In the genomic region with DNA sequence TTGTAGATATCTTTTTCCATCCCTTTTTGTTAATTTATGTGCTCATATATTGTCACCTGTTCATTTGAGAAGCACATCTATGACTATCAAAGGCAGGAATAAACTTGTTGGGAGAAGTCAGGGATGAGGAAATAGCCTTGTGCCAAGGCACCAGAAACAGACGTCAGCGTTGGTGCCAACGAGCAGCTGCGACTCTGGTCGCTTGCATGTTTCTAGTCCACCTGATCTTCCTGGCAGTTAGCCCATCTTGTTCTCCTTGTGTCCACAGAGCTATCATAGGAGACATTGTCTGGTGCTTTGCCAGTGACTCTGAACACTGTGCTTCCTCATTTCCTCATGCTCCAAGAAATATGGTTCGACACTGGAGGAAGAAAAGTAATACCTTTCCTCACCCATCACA, we compare ENCODE assay signal across 12 cellular contexts.
DNase-seq lines count a peak whose midpoint lies in the region; ATAC-seq, FAIRE-seq and TF ChIP-seq lines count a peak whose summit lies in the region.
"Had no signal": no experiment of that assay in that cellular context is flagged by ENCODE, and none has a peak within 500 bp of the region (broad histone marks: within the 10 kb centered on the region; RNA-seq: fewer than 3 reads in every experiment).

No MANE protein-coding gene starts in this region.

- no peaks in the 10 kb centered on the region for H3K9me2 ChIP-seq in hepatocyte (replicated peaks; ENCODE audit: insufficient read depth)

- H4K20me1 ChIP-seq in hepatocyte (ENCODE audit: insufficient read depth, poor library complexity, severe bottlenecking) = no peaks in the 10 kb centered on the region

- WGBS in heart right ventricle, 2 donors = 35% methylated on average over 6 of the region's 6 CpGs
- WGBS in hepatocyte (ENCODE audit: low lambda C conversion rate, missing lambda C conversion rate) = 94% methylated on average over 6 of the region's 6 CpGs

- H3K4me2 ChIP-seq in hepatocyte = no peak overlapping the region

- H3K4me1 ChIP-seq in heart right ventricle = peaks cover 0 to 66% (median 37%) of the 10 kb centered on the region in 9 donors
- H3K4me1 ChIP-seq in right atrium auricular region = peaks cover 0 to 28% of the 10 kb centered on the region in 2 donors
- peaks cover 10% of the 10 kb centered on the region for H3K4me1 ChIP-seq in hepatocyte (ENCODE audit: insufficient read depth)

- DNase-seq in heart right ventricle (peak; percentile 30 to 49), right atrium auricular region (ENCODE audit: low spot score) (no peak), RPMI8226 (peak; percentile 65), hepatocyte (ENCODE audit: low spot score) (no peak)
- DNase-seq: activated CD8-positive, alpha-beta memory T cell treated with anti-CD3 and anti-CD28 coated beads, Interleukin-2, amount 10 ng/mL, durations not matched to agents 7 days and 5 days; natural killer cell; stimulated activated CD4-positive, alpha-beta T cell treated with anti-CD3 and anti-CD28 coated beads, Interleukin-12 subunit alpha, Interleukin-12 subunit beta, amount 100 ng/mL, for 4 hours had no signal

- no peaks in the 10 kb centered on the region for H3K27me3 ChIP-seq in heart right ventricle
- H3K27me3 ChIP-seq in right atrium auricular region = no peaks in the 10 kb centered on the region
- H3K27me3 ChIP-seq in hepatocyte = no peaks in the 10 kb centered on the region

- intact Hi-C loops in heart right ventricle (cut with DNase I) = no loop called here

- H3K27ac ChIP-seq in heart right ventricle (peak overlapping the region in 1 of 10 donors; percentile 38), right atrium auricular region (no peak overlapping the region), hepatocyte (no peak overlapping the region)

- FAIRE-seq in islet of Langerhans (lab: Jason Lieb, UNC) = peak; percentile 100
- FAIRE-seq: G401.6 had no signal

- H3K4me3 ChIP-seq in heart right ventricle (no peak overlapping the region), right atrium auricular region (no peak overlapping the region), hepatocyte (no peak overlapping the region)

- H3K36me3 ChIP-seq in heart right ventricle (peaks cover 0 to 11% (median 0%) of the 10 kb centered on the region in 9 donors), right atrium auricular region (no peaks in the 10 kb centered on the region), hepatocyte (replicated peaks; ENCODE audit: insufficient read depth, low read depth) (no peaks in the 10 kb centered on the region)

- no peak overlapping the region for H2AFZ ChIP-seq in hepatocyte

- ATAC-seq in heart right ventricle (peak in 6 of 8 donors; percentile 35 to 85 (median 54)), GM21786 (IDR thresholded peaks at IDR 0.05; ENCODE audit: unreplicated experiment) (no peak), GM18867 (IDR thresholded peaks at IDR 0.05; ENCODE audit: unreplicated experiment) (no peak), GM19395 (IDR thresholded peaks at IDR 0.05; ENCODE audit: unreplicated experiment) (no peak)
- ATAC-seq: activated CD8-positive, alpha-beta memory T cell treated with anti-CD3 and anti-CD28 coated beads, Interleukin-2, amount 10 ng/mL, durations not matched to agents 7 days and 5 days; natural killer cell had no signal

- no peaks in the 10 kb centered on the region for H3K79me2 ChIP-seq in hepatocyte

- H3K9me3 ChIP-seq in heart right ventricle (no peaks in the 10 kb centered on the region), right atrium auricular region (no peaks in the 10 kb centered on the region), hepatocyte (ENCODE audit: low read depth) (no peaks in the 10 kb centered on the region)

- TF ChIP-seq CTCF in heart right ventricle (IDR thresholded peaks at IDR 0.05) = no peak
- no peak for TF ChIP-seq CTCF in right atrium auricular region (IDR thresholded peaks at IDR 0.05)
- no peak for TF ChIP-seq CTCF in hepatocyte (IDR thresholded peaks at IDR 0.05; ENCODE audit: poor library complexity)

Comparison
In these comparisons a context has a peak if more than half of its experiments do, and no peak if none do; other contexts are left out.
1. DNase-seq: peak in heart right ventricle (2 of 2) and RPMI8226 (single experiment); none in right atrium auricular region (single experiment) and hepatocyte (single experiment).
2. ATAC-seq: peak in heart right ventricle (6 of 8); none in GM21786 (single experiment), GM18867 (single experiment) and GM19395 (single experiment).